ENCODE assay signal across 2 cellular contexts in the genomic region with DNA sequence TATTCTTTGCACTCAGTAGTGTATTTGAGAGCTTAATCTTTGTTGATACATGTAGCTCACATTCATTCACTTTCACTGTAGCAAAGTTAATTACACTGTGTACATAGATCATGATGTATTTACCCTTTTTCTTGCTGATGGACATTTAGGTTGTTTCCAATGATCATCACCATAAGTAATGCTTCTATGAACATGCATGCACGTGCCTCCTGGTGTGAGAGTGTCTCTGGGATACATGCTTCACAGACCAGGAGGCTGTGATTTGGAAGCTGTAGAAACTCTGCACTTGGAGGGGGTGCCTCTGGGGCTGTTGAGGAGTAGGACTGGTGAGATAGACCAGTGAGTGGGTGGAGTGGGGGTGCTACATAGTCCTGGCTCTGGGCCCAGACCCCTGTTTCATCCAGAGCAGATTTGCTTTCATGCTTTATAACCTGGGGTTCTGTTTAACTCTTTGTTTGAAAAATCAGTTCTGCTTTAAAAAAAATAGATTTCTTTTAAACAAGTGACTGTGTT.
TF ChIP-seq lines count a peak whose summit lies in the region.

No MANE protein-coding gene starts in this region.

TF ChIP-seq in IMR-90, 13 proteins besides CTCF, POLR2A, EP300 and RAD21:
- TF ChIP-seq SMC3 (IDR thresholded peaks at IDR 0.05; ENCODE audit: low read depth, low read length) (no peak), MAFK (IDR thresholded peaks at IDR 0.05; ENCODE audit: low read depth, low read length) (no peak), BHLHE40 (IDR thresholded peaks at IDR 0.05; ENCODE audit: low read depth, low read length) (peak; percentile 30; the same call in 1 of the 2 replicates)
TF ChIP-seq in IMR-90: peak in this region for 1.

TF ChIP-seq in K562, 482 proteins besides CTCF, POLR2A, EP300 and RAD21:
- TF ChIP-seq, protein P1, sequence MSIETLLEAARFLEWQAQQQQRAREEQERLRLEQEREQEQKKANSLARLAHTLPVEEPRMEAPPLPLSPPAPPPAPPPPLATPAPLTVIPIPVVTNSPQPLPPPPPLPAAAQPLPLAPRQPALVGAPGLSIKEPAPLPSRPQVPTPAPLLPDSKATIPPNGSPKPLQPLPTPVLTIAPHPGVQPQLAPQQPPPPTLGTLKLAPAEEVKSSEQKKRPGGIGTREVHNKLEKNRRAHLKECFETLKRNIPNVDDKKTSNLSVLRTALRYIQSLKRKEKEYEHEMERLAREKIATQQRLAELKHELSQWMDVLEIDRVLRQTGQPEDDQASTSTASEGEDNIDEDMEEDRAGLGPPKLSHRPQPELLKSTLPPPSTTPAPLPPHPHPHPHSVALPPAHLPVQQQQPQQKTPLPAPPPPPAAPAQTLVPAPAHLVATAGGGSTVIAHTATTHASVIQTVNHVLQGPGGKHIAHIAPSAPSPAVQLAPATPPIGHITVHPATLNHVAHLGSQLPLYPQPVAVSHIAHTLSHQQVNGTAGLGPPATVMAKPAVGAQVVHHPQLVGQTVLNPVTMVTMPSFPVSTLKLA (conservative IDR thresholded peaks at IDR 0.05), result no peak
- TF ChIP-seq EGR1 (conservative IDR thresholded peaks at IDR 0.05) (peak; percentile 58), HDAC6 (IDR thresholded peaks at IDR 0.05; ENCODE audit: low read depth, low read length) (no peak)
- TF ChIP-seq, protein P2, sequence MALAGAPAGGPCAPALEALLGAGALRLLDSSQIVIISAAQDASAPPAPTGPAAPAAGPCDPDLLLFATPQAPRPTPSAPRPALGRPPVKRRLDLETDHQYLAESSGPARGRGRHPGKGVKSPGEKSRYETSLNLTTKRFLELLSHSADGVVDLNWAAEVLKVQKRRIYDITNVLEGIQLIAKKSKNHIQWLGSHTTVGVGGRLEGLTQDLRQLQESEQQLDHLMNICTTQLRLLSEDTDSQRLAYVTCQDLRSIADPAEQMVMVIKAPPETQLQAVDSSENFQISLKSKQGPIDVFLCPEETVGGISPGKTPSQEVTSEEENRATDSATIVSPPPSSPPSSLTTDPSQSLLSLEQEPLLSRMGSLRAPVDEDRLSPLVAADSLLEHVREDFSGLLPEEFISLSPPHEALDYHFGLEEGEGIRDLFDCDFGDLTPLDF (CRISPR knock-in tag; IDR thresholded peaks at IDR 0.05), result no peak
